In genomic region chr4:111693754-111694153, GRCh38 we compare ENCODE assay signal across 28 cellular contexts.
"Had no signal": no experiment of that assay in that cellular context is flagged by ENCODE, and none has a peak within 500 bp of the region (broad histone marks: within the 10 kb centered on the region; RNA-seq: fewer than 3 reads in every experiment).

No MANE protein-coding gene starts in this region.

- ATAC-seq: heart right ventricle; left cardiac atrium; left lung; lower lobe of right lung; natural killer cell; psoas muscle; right lobe of liver; stimulated activated effector memory CD8-positive, alpha-beta T cell treated with anti-CD3 and anti-CD28 coated beads, Interleukin-12 subunit alpha, Interleukin-12 subunit beta, amount 100 ng/mL, for 72 hours; upper lobe of right lung had no signal

- H3K4me1 ChIP-seq: heart right ventricle, left lung, lower lobe of right lung, neural progenitor cell, parathyroid adenoma, right atrium auricular region, spleen, upper lobe of right lung had no signal

- H3K9ac ChIP-seq: neural progenitor cell, parathyroid adenoma had no signal

- H3K36me3 ChIP-seq: heart right ventricle, left lung, lower lobe of right lung, neural progenitor cell, neutrophil, right atrium auricular region, right lobe of liver, spleen, suprapubic skin, thoracic aorta, tibial artery, upper lobe of right lung had no signal

- H3K27ac ChIP-seq: heart right ventricle, left lung, lower lobe of right lung, neural progenitor cell, neutrophil, parathyroid adenoma, psoas muscle, right atrium auricular region, right lobe of liver, skin epidermis, spleen, suprapubic skin, thoracic aorta, tibial artery, upper lobe of right lung had no signal

- DNase-seq: heart right ventricle; hippocampal formation; kidney glomerular epithelial cell; left cardiac atrium; left lung; lower lobe of right lung; mammary epithelial cell; mesenchymal stem cell; naive B cell; natural killer cell; nephron progenitor cell; occipital lobe; psoas muscle; right lobe of liver; spleen; stimulated activated CD4-positive, alpha-beta T cell treated with anti-CD3 and anti-CD28 coated beads, Interleukin-4, amount 100 ng/mL, for 24 hours; stimulated activated naive CD4-positive, alpha-beta T cell; tibial artery; trophoblast cell; upper lobe of right lung had no signal

- H3K4me3 ChIP-seq: heart right ventricle, left lung, lower lobe of right lung, neural progenitor cell, psoas muscle, right atrium auricular region, right lobe of liver, skin epidermis, spleen, suprapubic skin, thoracic aorta, tibial artery, upper lobe of right lung had no signal

- H3K27me3 ChIP-seq: left lung, neural progenitor cell, neutrophil, right atrium auricular region, right lobe of liver, spleen, suprapubic skin, tibial artery, upper lobe of right lung had no signal
